8 cellular contexts compared by ENCODE assay signal in the genomic region with DNA sequence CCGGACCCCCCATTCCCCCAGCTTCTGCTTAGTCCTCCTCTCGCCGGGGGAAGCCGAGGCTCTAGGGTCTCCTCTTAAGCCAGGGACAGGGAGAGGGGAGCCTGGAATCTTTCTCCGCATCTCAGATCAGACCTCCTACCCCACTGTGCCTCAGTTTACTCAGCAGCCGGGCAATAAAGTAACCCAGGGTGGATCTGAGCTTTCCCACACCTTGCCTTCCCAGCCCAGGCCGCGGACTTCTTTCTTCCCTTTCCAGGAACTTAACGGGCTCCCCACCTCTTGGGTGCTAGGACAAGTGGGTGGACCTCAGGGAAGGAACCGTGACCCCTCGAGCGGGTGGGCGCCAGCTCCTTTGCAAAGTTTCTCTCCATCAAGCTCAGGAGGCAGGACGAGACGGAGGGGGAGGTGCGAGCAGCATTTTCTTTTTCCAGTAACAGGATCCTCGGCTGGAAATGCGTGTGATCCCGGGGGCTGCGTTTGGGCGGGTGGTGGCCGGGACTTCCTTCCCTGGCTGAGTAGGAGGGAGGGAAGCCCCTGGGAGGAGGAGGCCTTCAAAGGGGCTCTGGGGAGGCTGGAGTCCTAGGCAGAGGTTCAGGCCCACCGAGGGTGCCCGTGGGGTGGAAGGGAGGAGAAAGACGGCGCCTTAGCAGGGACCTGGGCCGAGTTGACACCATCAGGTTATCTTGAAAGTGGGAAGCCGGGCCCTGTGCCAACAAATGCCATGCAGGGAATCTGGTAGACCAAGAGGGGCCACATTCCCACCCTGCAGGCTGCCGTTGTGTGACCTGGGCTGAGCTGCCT. TPM values are rescaled to one million over a fixed set of nuclear protein-coding genes. Genes with fewer than 3 reads are reported as not detected.
A peak's percentile ranks its signal among the peaks of the same experiment; 100 is the strongest.
DNase-seq lines count a peak whose midpoint lies in the region; ATAC-seq and TF ChIP-seq lines count a peak whose summit lies in the region.

No MANE protein-coding gene starts in this region.

- H3K4me3 Mint-ChIP-seq in H9: peak overlapping the region; percentile 79 to 90

- H2AK5ac ChIP-seq in H9 (ENCODE audit: insufficient read length, low read length): no peak overlapping the region

- H3K56ac ChIP-seq in H9 (ENCODE audit: insufficient read length, low read depth, low read length): no peak overlapping the region

- peak in 1 of 2 donors; percentile 6 for ATAC-seq in left cardiac atrium
- ATAC-seq in HG02642 (IDR thresholded peaks at IDR 0.05; ENCODE audit: poor library complexity, unreplicated experiment): no peak
- ATAC-seq in GM18868 (IDR thresholded peaks at IDR 0.05; ENCODE audit: unreplicated experiment): no peak
- ATAC-seq in HG02884 (IDR thresholded peaks at IDR 0.05; ENCODE audit: unreplicated experiment): no peak

- no peak overlapping the region for H3K27ac ChIP-seq in H9 (ENCODE audit: insufficient read length, low read depth, low read length)
- peak overlapping the region; percentile 86 for H3K27ac ChIP-seq in WERI-Rb-1
- peak overlapping the region; percentile 65 to 76 (median 70) for H3K27ac ChIP-seq in sigmoid colon

- H3K23ac ChIP-seq in H9 (ENCODE audit: insufficient read length, low read depth, low read length): no peak overlapping the region

- peaks cover 37% of the 10 kb centered on the region for H3K27me3 Mint-ChIP-seq in H9 (ENCODE audit: low read depth)

- no peak overlapping the region for H4K8ac ChIP-seq in H9 (replicated peaks; ENCODE audit: insufficient read length, low read depth, low read length)

- no peaks in the 10 kb centered on the region for H3K9me3 Mint-ChIP-seq in H9

- H4K20me1 ChIP-seq in H9 (ENCODE audit: control insufficient read depth, insufficient read depth, insufficient read length): no peaks in the 10 kb centered on the region

- H2BK15ac ChIP-seq in H9 (ENCODE audit: low read depth, low read length): no peak overlapping the region

- TF ChIP-seq CTCF in H9 (conservative IDR thresholded peaks at IDR 0.05) (no peak), WERI-Rb-1 (IDR thresholded peaks at IDR 0.05; ENCODE audit: low read depth, low read length) (no peak), sigmoid colon (IDR thresholded peaks at IDR 0.05) (no peak)

- H3T11ph ChIP-seq in H9 (ENCODE audit: low read length): no peak overlapping the region

- peaks cover 50 to 62% of the 10 kb centered on the region in 2 experiments for H3K4me1 Mint-ChIP-seq in H9

- no peak overlapping the region for H3K9ac ChIP-seq in H9 (ENCODE audit: extremely low read depth, insufficient read length, low read length)

- H3K18ac ChIP-seq in H9 (ENCODE audit: insufficient read length, low read depth, low read length): no peak overlapping the region

- no peaks in the 10 kb centered on the region for H3K27me3 ChIP-seq in H9 (ENCODE audit: insufficient read depth, low read length)
- no peaks in the 10 kb centered on the region for H3K27me3 ChIP-seq in WERI-Rb-1 (ENCODE audit: insufficient read depth, low read depth, severe bottlenecking)
- no peaks in the 10 kb centered on the region for H3K27me3 ChIP-seq in sigmoid colon

- H3K4me3 ChIP-seq in WERI-Rb-1 (ENCODE audit: low read depth, low read length) (peak overlapping the region; percentile 70), sigmoid colon (peak overlapping the region; percentile 37 to 62 (median 56))

- no peaks in the 10 kb centered on the region for H3K9me3 ChIP-seq in H9 (ENCODE audit: control insufficient read depth, low read depth, low read length)
- H3K9me3 ChIP-seq in WERI-Rb-1 (ENCODE audit: severe bottlenecking): no peaks in the 10 kb centered on the region
- no peaks in the 10 kb centered on the region for H3K9me3 ChIP-seq in sigmoid colon

- no peak overlapping the region for H2BK5ac ChIP-seq in H9 (ENCODE audit: insufficient read length, low read length)

- no peak overlapping the region for H4K91ac ChIP-seq in H9 (ENCODE audit: insufficient read length, low read depth, low read length)

- H3K27ac Mint-ChIP-seq in H9: no peak overlapping the region; a peak in 1 of 7 replicates

- intact Hi-C loops in left cardiac atrium (cut with DNase I) (loop anchor here in 1 of 2 donors (5.0 kb wide), 1 partner anchor 45 kb away; no protein-coding TSS in a partner anchor), sigmoid colon (cut with DNase I) (no loop called here)

- peaks cover 13% of the 10 kb centered on the region for H3K23me2 ChIP-seq in H9 (ENCODE audit: insufficient read length, low read depth, low read length, poor library complexity, severe bottlenecking)

- H3K36me3 Mint-ChIP-seq in H9 (ENCODE audit: insufficient read depth in 1 of 3, low read depth in 3 of 3): peaks cover 0 to 3% (median 2%) of the 10 kb centered on the region in 3 experiments; a peak in 2 of 7 replicates

- H3K14ac ChIP-seq in H9 (ENCODE audit: insufficient read depth, low read length): no peak overlapping the region

- H3K79me2 ChIP-seq in H9 (ENCODE audit: insufficient read depth, low read length): peaks cover 3% of the 10 kb centered on the region; the same call in 1 of the 2 replicates

- WGBS in H9 (ENCODE audit: extremely low coverage, insufficient read length, low lambda C conversion rate): no CpG with 5 or more reads among the region's 29 CpGs
- WGBS in sigmoid colon, 2 donors: 1 to 4% methylated on average over 29 of the region's 29 CpGs

- H3K4me2 ChIP-seq in H9 (ENCODE audit: insufficient read depth, insufficient read length, low read length): peak overlapping the region; percentile 40

- no peak overlapping the region for H2BK120ac ChIP-seq in H9 (ENCODE audit: low read depth, low read length, poor library complexity, severe bottlenecking)

- peak; percentile 47 for DNase-seq in H9
- no peak for DNase-seq in WERI-Rb-1
- peak; percentile 76 for DNase-seq in left cardiac atrium
- DNase-seq in sigmoid colon: no peak
- no peak for DNase-seq in NCI-H2081 (lab: John Stamatoyannopoulos, UW)

- no peak overlapping the region for H2BK20ac ChIP-seq in H9 (ENCODE audit: low read depth, low read length, poor library complexity, severe bottlenecking)

- peaks cover 6% of the 10 kb centered on the region; the same call in 1 of the 2 replicates for H3K4me1 ChIP-seq in H9 (ENCODE audit: insufficient read depth, low read length)
- peaks cover 0 to 69% (median 47%) of the 10 kb centered on the region in 4 donors for H3K4me1 ChIP-seq in sigmoid colon

- no peak for TF ChIP-seq POLR2A in sigmoid colon (IDR thresholded peaks at IDR 0.05)

- H4K5ac ChIP-seq in H9 (ENCODE audit: insufficient read length, low read depth, low read length): no peak overlapping the region

- H3K4ac ChIP-seq in H9 (ENCODE audit: low read depth, low read length): no peak overlapping the region

- peaks cover 27% of the 10 kb centered on the region for H3K36me3 ChIP-seq in WERI-Rb-1
- no peaks in the 10 kb centered on the region for H3K36me3 ChIP-seq in sigmoid colon

- no peaks in the 10 kb centered on the region for H3K79me1 ChIP-seq in H9 (ENCODE audit: insufficient read depth, low read depth, low read length, poor library complexity, severe bottlenecking)

- no peak overlapping the region for H2BK12ac ChIP-seq in H9 (ENCODE audit: insufficient read length, low read depth, low read length)

- H2AFZ ChIP-seq in H9 (ENCODE audit: low read length): no peak overlapping the region

- no peak for TF ChIP-seq EP300 in sigmoid colon (IDR thresholded peaks at IDR 0.05)

RNA-seq across cellular contexts. Expression of a gene that starts 0.8 kb away (rescaled TPM):
- total RNA-seq in H9 (2021) (22.0 and 22.6 TPM in 2 replicates), left cardiac atrium (10 to 100 TPM; 41.6 to 58.3 TPM), sigmoid colon (10 to 100 TPM; 20.1 to 50.7 (median 39.9) TPM)
- polyA plus RNA-seq in sigmoid colon: 10 to 100 TPM; 25.8 to 52.4 (median 34.7) TPM

Comparison
In these comparisons a context has a peak if more than half of its experiments do, and no peak if none do; other contexts are left out.
1. DNase-seq: peak in H9 (single experiment) and left cardiac atrium (single experiment); none in WERI-Rb-1 (single experiment), sigmoid colon (single experiment) and NCI-H2081 (0 of 2).